Comparison of ENCODE assay signal across 16 cellular contexts in genomic region chr6:64895945-64896344, GRCh38.
DNase-seq lines count a peak whose midpoint lies in the region; ATAC-seq, FAIRE-seq and TF ChIP-seq lines count a peak whose summit lies in the region.
"Had no signal": no experiment of that assay in that cellular context is flagged by ENCODE, and none has a peak within 500 bp of the region (broad histone marks: within the 10 kb centered on the region; RNA-seq: fewer than 3 reads in every experiment).

No MANE protein-coding gene starts in this region.

- H3K79me2 ChIP-seq in H1 (ENCODE audit: control insufficient read depth in 1 of 2, insufficient read depth in 2 of 2, low read length in 2 of 2) = no peaks in the 10 kb centered on the region

- no peak overlapping the region for H3K4ac ChIP-seq in H1 (replicated peaks; ENCODE audit: insufficient read length, low read depth, low read length)

- H3K9me3 ChIP-seq in H1 (ENCODE audit: insufficient read depth in 2 of 2, low read depth in 1 of 2, low read length in 1 of 2) (no peaks in the 10 kb centered on the region), spleen (peaks cover 0 to 29% (median 5%) of the 10 kb centered on the region in 8 donors)
- H3K9me3 ChIP-seq: BLaER1 had no signal

- no peak overlapping the region for H3K18ac ChIP-seq in H1 (ENCODE audit: extremely low read depth, low read length)

- H3K56ac ChIP-seq in H1 (replicated peaks; ENCODE audit: insufficient read length, low read depth, low read length) = no peak overlapping the region

- H2BK15ac ChIP-seq in H1 (ENCODE audit: low read length) = no peak overlapping the region

- TF ChIP-seq CTCF in H1 (IDR thresholded peaks at IDR 0.05; ENCODE audit: control extremely low read depth in 1 of 3, insufficient read depth in 1 of 3, low read depth in 1 of 3, low read length in 3 of 3) (no peak), spleen (IDR thresholded peaks at IDR 0.05 in 8 of 11, conservative IDR thresholded peaks at IDR 0.05 in 3 of 11) (no peak)

- H4K20me1 ChIP-seq in H1 (replicated peaks in 1 of 2; ENCODE audit: control insufficient read depth in 1 of 2, insufficient read depth in 2 of 2, low read length in 2 of 2) = no peaks in the 10 kb centered on the region
- H4K20me1 ChIP-seq: BLaER1 had no signal

- no peak overlapping the region for H4K5ac ChIP-seq in H1 (ENCODE audit: insufficient read length, low read depth, low read length)

- H2AK5ac ChIP-seq in H1 (ENCODE audit: low read depth, low read length) = no peak overlapping the region

- H4K8ac ChIP-seq in H1 (ENCODE audit: extremely low read depth, insufficient read depth, low read length) = peak overlapping the region; percentile 28

- no peak for TF ChIP-seq EP300 in H1 (IDR thresholded peaks at IDR 0.05; ENCODE audit: borderline replicate concordance in 1 of 2, low read depth in 2 of 2, low read length in 2 of 2)

- TF ChIP-seq RAD21 in H1 (IDR thresholded peaks at IDR 0.05 in 1 of 2, conservative IDR thresholded peaks at IDR 0.05 in 1 of 2; ENCODE audit: low read depth in 2 of 2, low read length in 2 of 2) = no peak

- DNase-seq in RCC 7860 (ENCODE audit: low spot score) (no peak), H1 (ENCODE audit: low read depth in 1 of 2, low spot score in 2 of 2) (no peak), spleen (peak; percentile 63), substantia nigra (lab: John Stamatoyannopoulos, UW) (no peak), ureter (ENCODE audit: low spot score) (no peak)
- DNase-seq: CD4-positive, alpha-beta memory T cell; DMS153; DMS79; GOT3; H9 had no signal

- H2AFZ ChIP-seq in H1 (ENCODE audit: low read length) = no peak overlapping the region

- POLR2A ChIA-PET in H1 (lab: Charles Lee; ENCODE audit: partially characterized antibody) = no interaction called here

- no peak overlapping the region for H3K4me3 ChIP-seq in H1 (ENCODE audit: extremely low read depth in 1 of 4, insufficient read depth in 2 of 4, low read depth in 3 of 4, low read length in 4 of 4)
- no peak overlapping the region for H3K4me3 ChIP-seq in spleen
- H3K4me3 ChIP-seq: BLaER1, GM12878 had no signal

- no peak overlapping the region for H3K14ac ChIP-seq in H1 (ENCODE audit: insufficient read length)

- H3K79me1 ChIP-seq in H1 (ENCODE audit: low read depth, low read length) = no peaks in the 10 kb centered on the region

- H3K36me3 ChIP-seq in H1 (ENCODE audit: control insufficient read depth in 2 of 4, insufficient read depth in 4 of 4, low read length in 3 of 4) (no peaks in the 10 kb centered on the region), spleen (no peaks in the 10 kb centered on the region)
- H3K36me3 ChIP-seq: BLaER1 had no signal

- H3K23ac ChIP-seq in H1 (ENCODE audit: insufficient read length) = no peak overlapping the region

- H3K23me2 ChIP-seq in H1 (ENCODE audit: low read depth, low read length) = no peaks in the 10 kb centered on the region

- FAIRE-seq in G401.6 (lab: Jason Lieb, UNC) (peak; percentile 30), RCC 7860 (lab: Jason Lieb, UNC) (peak; percentile 17), H1 (lab: Jason Lieb, UNC) (no peak)
- FAIRE-seq: GM12878, HTR-8/SVneo had no signal

- H4K91ac ChIP-seq in H1 (replicated peaks; ENCODE audit: insufficient read length, low read length) = no peak overlapping the region

- H2BK12ac ChIP-seq in H1 (ENCODE audit: low read depth, low read length) = no peak overlapping the region

- no peak for ATAC-seq in GM18505 (IDR thresholded peaks at IDR 0.05; ENCODE audit: unreplicated experiment)
- ATAC-seq: GM12878 had no signal

- H2BK20ac ChIP-seq in H1 (ENCODE audit: low read length) = no peak overlapping the region

- no peak overlapping the region for H3K4me2 ChIP-seq in H1 (ENCODE audit: insufficient read depth in 1 of 2, low read depth in 2 of 2, low read length in 2 of 2)
- H3K4me2 ChIP-seq: BLaER1, KMS-11 had no signal

- no peak overlapping the region for H2BK120ac ChIP-seq in H1 (replicated peaks; ENCODE audit: low read depth, low read length)

- TF ChIP-seq POLR2A in H1 (IDR thresholded peaks at IDR 0.05; ENCODE audit: control extremely low read depth in 1 of 2, low read depth in 2 of 2, low read length in 2 of 2) = no peak
- no peak for TF ChIP-seq POLR2A in spleen (IDR thresholded peaks at IDR 0.05)
- no peak for TF ChIP-seq POLR2A in GM18505 (IDR thresholded peaks at IDR 0.05; ENCODE audit: borderline replicate concordance, extremely low read depth, insufficient read depth, insufficient read length)

- no peak overlapping the region for H2BK5ac ChIP-seq in H1 (ENCODE audit: low read depth, low read length)

- WGBS in H1 (ENCODE audit: extremely low coverage in 1 of 2, insufficient coverage in 1 of 2, insufficient read length in 1 of 2, insufficient replicate concordance in 2 of 2, low coverage in 1 of 2, low lambda C conversion rate in 2 of 2, missing lambda C conversion rate in 1 of 2), 2 experiments = 82% methylated on average over 3 of the region's 3 CpGs; no CpG with 5 or more reads in 1 of the 2 experiments
- WGBS in spleen, 5 donors = 60 to 91% (median 73%) methylated on average over 3 of the region's 3 CpGs

- CTCF ChIA-PET in H1 (lab: Charles Lee; ENCODE audit: partially characterized antibody) = no interaction called here

- no peak overlapping the region for H3K9ac ChIP-seq in H1 (replicated peaks in 1 of 4; ENCODE audit: extremely low read depth in 1 of 4, low read depth in 3 of 4, low read length in 3 of 4)
- H3K9ac ChIP-seq: BLaER1, KMS-11 had no signal

- intact Hi-C loops in spleen (cut with DNase I; ENCODE audit: low total_unique reads) = no loop called here

- H3K27ac ChIP-seq in H1 (ENCODE audit: low read depth, low read length) (no peak overlapping the region), spleen (no peak overlapping the region), substantia nigra (ENCODE audit: low read depth, low read length, poor library complexity, severe bottlenecking) (no peak overlapping the region)
- H3K27ac ChIP-seq: BLaER1, KMS-11 had no signal

- peaks cover 0 to 13% (median 1%) of the 10 kb centered on the region in 4 experiments; a peak in 2 of 7 replicates for H3K4me1 ChIP-seq in H1 (replicated peaks in 1 of 4; ENCODE audit: control insufficient read depth in 3 of 4, insufficient read depth in 4 of 4, low read length in 3 of 4)
- H3K4me1 ChIP-seq in spleen = no peaks in the 10 kb centered on the region
- H3K4me1 ChIP-seq: BLaER1 had no signal

- H3K27me3 ChIP-seq in H1 (replicated peaks in 1 of 4; ENCODE audit: control insufficient read depth in 3 of 4, extremely low read depth in 1 of 4, insufficient read depth in 3 of 4, low read length in 3 of 4) (no peaks in the 10 kb centered on the region), spleen (replicated peaks in 1 of 7) (no peaks in the 10 kb centered on the region)
- H3K27me3 ChIP-seq: BLaER1 had no signal

TF ChIP-seq in H1, 55 proteins besides CTCF, POLR2A, EP300 and RAD21:
- TF ChIP-seq CBX5 (IDR thresholded peaks at IDR 0.05; ENCODE audit: low read depth, low read length) (no peak), KDM4A (IDR thresholded peaks at IDR 0.05; ENCODE audit: low read depth, low read length, severe bottlenecking) (no peak), MAFK (IDR thresholded peaks at IDR 0.05; ENCODE audit: low read depth, low read length) (peak; percentile 96), MAX (IDR thresholded peaks at IDR 0.05) (no peak), RBBP5 (IDR thresholded peaks at IDR 0.05; ENCODE audit: borderline replicate concordance, low read depth, low read length) (no peak)
